24 cellular contexts compared by ENCODE assay signal in the genomic region with DNA sequence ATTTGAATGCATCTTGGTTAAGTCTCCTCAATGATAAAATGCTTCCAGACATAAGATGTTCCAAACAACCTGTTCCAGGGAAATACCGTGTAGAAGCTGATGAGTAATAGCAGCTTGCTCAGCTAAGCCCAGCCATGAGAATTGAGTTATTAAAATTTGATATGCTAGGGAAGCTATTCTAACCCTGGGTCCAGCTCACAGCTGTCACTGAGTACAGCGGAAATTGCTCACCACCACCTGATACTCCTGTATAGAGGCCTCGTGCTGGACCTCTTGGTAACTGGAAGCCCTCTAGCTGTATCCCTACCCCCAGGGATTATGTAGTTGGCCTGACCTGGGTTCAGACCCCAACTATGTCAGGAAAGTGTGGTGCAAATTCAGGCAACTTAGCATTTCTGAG.
"Had no signal": no experiment of that assay in that cellular context is flagged by ENCODE, and none has a peak within 500 bp of the region (broad histone marks: within the 10 kb centered on the region; RNA-seq: fewer than 3 reads in every experiment).

No MANE protein-coding gene starts in this region.

- H3K36me3 ChIP-seq: adrenal gland, ascending aorta, esophagus squamous epithelium, sigmoid colon, spleen, uterus had no signal

- DNase-seq: activated CD4-positive, alpha-beta T cell treated with anti-CD3 and anti-CD28 coated beads for 4 hours; activated CD4-positive, alpha-beta T cell treated with anti-CD3 and anti-CD28 coated beads, Interleukin-2, amount 50 U/mL, for 48 hours; activated CD4-positive, CD25-positive, alpha-beta regulatory T cell; activated CD8-positive, alpha-beta memory T cell treated with anti-CD3 and anti-CD28 coated beads, Interleukin-2, amount 50 U/mL, for 48 hours; activated naive CD4-positive, alpha-beta T cell; activated T-cell treated with anti-CD3 and anti-CD28 coated beads, Interleukin-2, amount 50 U/mL, for 4 hours; dorsolateral prefrontal cortex; effector memory CD8-positive, alpha-beta T cell; esophagus squamous epithelium; left colon; mucosa of descending colon; naive B cell; occipital lobe; posterior cingulate gyrus; retina; sigmoid colon; spleen; stimulated activated CD4-positive, alpha-beta T cell treated with anti-CD3 and anti-CD28 coated beads, Interleukin-4, amount 100 ng/mL, for 1 hour; stimulated activated naive CD4-positive, alpha-beta T cell; testis; trophoblast cell; uterus had no signal

- H3K27me3 ChIP-seq: ascending aorta, sigmoid colon, spleen, testis, uterus had no signal

- H3K4me3 ChIP-seq: adrenal gland, ascending aorta, dorsolateral prefrontal cortex, esophagus squamous epithelium, mucosa of descending colon, sigmoid colon, spleen, testis, uterus had no signal

- H3K9me3 ChIP-seq: adrenal gland, ascending aorta, esophagus squamous epithelium, mucosa of descending colon, sigmoid colon, testis, uterus had no signal

- H3K4me1 ChIP-seq: adrenal gland, ascending aorta, esophagus squamous epithelium, sigmoid colon, spleen, testis, uterus had no signal

- H3K27ac ChIP-seq: adrenal gland, ascending aorta, dorsolateral prefrontal cortex, esophagus squamous epithelium, sigmoid colon, spleen, testis, uterus had no signal

- ATAC-seq: activated T-cell treated with anti-CD3 and anti-CD28 coated beads, Interleukin-2, amount 50 U/mL, for 4 hours; effector memory CD8-positive, alpha-beta T cell; left colon; mucosa of descending colon had no signal
